13 cellular contexts compared by ENCODE assay signal in genomic region chr6:170177383-170178265, GRCh38.
A peak's percentile ranks its signal among the peaks of the same experiment; 100 is the strongest.
DNase-seq lines count a peak whose midpoint lies in the region; ATAC-seq and TF ChIP-seq lines count a peak whose summit lies in the region.
"Had no signal": no experiment of that assay in that cellular context is flagged by ENCODE, and none has a peak within 500 bp of the region (broad histone marks: within the 10 kb centered on the region; RNA-seq: fewer than 3 reads in every experiment).

No MANE protein-coding gene starts in this region.

- peaks cover 0 to 1% (median 0%) of the 10 kb centered on the region in 3 experiments for H3K27me3 ChIP-seq in neuronal stem cell (ENCODE audit: control insufficient read depth in 3 of 3, insufficient read depth in 3 of 3, low read depth in 1 of 3, low read length in 3 of 3)
- H3K27me3 ChIP-seq: heart right ventricle had no signal

- no peak overlapping the region for H2AFZ ChIP-seq in neuronal stem cell (ENCODE audit: low read length)
- H2AFZ ChIP-seq: PC-9 had no signal

- peak overlapping the region; percentile 73 for H4K91ac ChIP-seq in neuronal stem cell (ENCODE audit: low read depth, low read length, poor library complexity)

- H3K4ac ChIP-seq in neuronal stem cell (ENCODE audit: low read length), result no peak overlapping the region

- H3K14ac ChIP-seq in neuronal stem cell (ENCODE audit: low read length), result no peak overlapping the region

- peak overlapping the region; percentile 62 for H2BK5ac ChIP-seq in neuronal stem cell (ENCODE audit: low read length)

- H3K27ac Mint-ChIP-seq in central memory CD8-positive, alpha-beta T cell (ENCODE audit: low read depth), result peak overlapping the region; percentile 90
- H3K27ac Mint-ChIP-seq: nephron had no signal

- DNase-seq in NCI-H1092 treated with DMSO at 0.1 percent for 48 hours (lab: John Stamatoyannopoulos, UW) (peak; percentile 56), NCI-H1092 (lab: John Stamatoyannopoulos, UW) (no peak), HEK293T (ENCODE audit: extremely low spot score) (peak; percentile 54), neuronal stem cell (ENCODE audit: low spot score) (no peak), HCEC 1CT (no peak), cerebellar nuclear complex (lab: John Stamatoyannopoulos, UW) (no peak)
- peak in 1 of 2 donors; percentile 12 for DNase-seq in central memory CD8-positive, alpha-beta T cell (ENCODE audit: low spot score in 2 of 2)
- DNase-seq: heart right ventricle; PC-9; stimulated activated CD4-positive, alpha-beta T cell treated with anti-CD3 and anti-CD28 coated beads, Interleukin-4, amount 100 ng/mL, for 4 hours had no signal

- CTCF ChIA-PET in HEK293T (lab: Yijun Ruan, JAX), result no interaction called here

- H3K4me1 Mint-ChIP-seq in central memory CD8-positive, alpha-beta T cell, result peaks cover 10% of the 10 kb centered on the region

- H3K4me3 ChIP-seq in neuronal stem cell (ENCODE audit: low read length in 2 of 2), result no peak overlapping the region
- H3K4me3 ChIP-seq: heart right ventricle, K562, PC-9 had no signal

- no peaks in the 10 kb centered on the region for H3K79me1 ChIP-seq in neuronal stem cell (ENCODE audit: low read depth, low read length)

- H3K23ac ChIP-seq in neuronal stem cell (ENCODE audit: low read depth, low read length, poor library complexity), result no peak overlapping the region

- peak overlapping the region; percentile 90 for H2AK5ac ChIP-seq in neuronal stem cell (ENCODE audit: low read depth, low read length)

- peak overlapping the region; percentile 78 for H3K18ac ChIP-seq in neuronal stem cell (ENCODE audit: low read length)

- peaks cover 12% of the 10 kb centered on the region for H3K36me3 Mint-ChIP-seq in central memory CD8-positive, alpha-beta T cell (ENCODE audit: insufficient read depth)

- H3K4me3 Mint-ChIP-seq in central memory CD8-positive, alpha-beta T cell, result peak overlapping the region; percentile 69
- H3K4me3 Mint-ChIP-seq: nephron had no signal

- H3K27ac ChIP-seq in neuronal stem cell (replicated peaks; ENCODE audit: low read length), result no peak overlapping the region
- H3K27ac ChIP-seq: PC-9 had no signal

- no CpG with 5 or more reads among the region's 38 CpGs for WGBS in neuronal stem cell (ENCODE audit: extremely low coverage in 2 of 2, insufficient read length in 2 of 2, insufficient replicate concordance in 1 of 2), 2 donors

- H3K9me3 Mint-ChIP-seq in central memory CD8-positive, alpha-beta T cell, result peaks cover 7% of the 10 kb centered on the region
- H3K9me3 Mint-ChIP-seq: nephron had no signal

- peaks cover 18% of the 10 kb centered on the region for H3K27me3 Mint-ChIP-seq in central memory CD8-positive, alpha-beta T cell

- ATAC-seq in central memory CD8-positive, alpha-beta T cell (replicated peaks; ENCODE audit: extremely low read depth, poor library complexity, severe bottlenecking), result no peak
- ATAC-seq in GM18858 (IDR thresholded peaks at IDR 0.05; ENCODE audit: unreplicated experiment), result no peak
- ATAC-seq: K562 had no signal

- peak overlapping the region; percentile 59 for H2BK12ac ChIP-seq in neuronal stem cell (ENCODE audit: low read length)

- peaks cover 0 to 3% of the 10 kb centered on the region in 2 donors for H3K4me1 ChIP-seq in neuronal stem cell (ENCODE audit: control insufficient read depth in 2 of 2, insufficient read depth in 1 of 2, low read depth in 1 of 2, low read length in 2 of 2)

- H3K9me3 ChIP-seq in neuronal stem cell (replicated peaks in 1 of 2; ENCODE audit: control insufficient read depth in 2 of 2, insufficient read depth in 1 of 2, low read depth in 1 of 2, low read length in 2 of 2), result peaks cover 0 to 2% of the 10 kb centered on the region in 2 donors
- H3K9me3 ChIP-seq: heart right ventricle had no signal

- H3K9ac ChIP-seq in neuronal stem cell (ENCODE audit: low read depth, low read length, poor library complexity), result no peak overlapping the region

- no peak overlapping the region for H4K8ac ChIP-seq in neuronal stem cell (ENCODE audit: low read depth, low read length)

- POLR2A ChIA-PET in HEK293T (lab: Yijun Ruan, JAX), result no interaction called here

- H3K36me3 ChIP-seq in neuronal stem cell (replicated peaks in 1 of 2; ENCODE audit: control insufficient read depth in 2 of 2, insufficient read depth in 2 of 2, low read length in 2 of 2), result no peaks in the 10 kb centered on the region
- H3K36me3 ChIP-seq: heart right ventricle had no signal

- H2BK15ac ChIP-seq in neuronal stem cell (ENCODE audit: low read length), result peak overlapping the region; percentile 96

- peak overlapping the region; percentile 35 for H2BK120ac ChIP-seq in neuronal stem cell (ENCODE audit: low read depth, low read length)

- H3K4me2 ChIP-seq in neuronal stem cell (ENCODE audit: insufficient read depth, low read length, poor library complexity, severe bottlenecking), result no peak overlapping the region
- H3K4me2 ChIP-seq: PC-9 had no signal

TF ChIP-seq in HEK293T, 16 proteins besides CTCF, POLR2A, EP300 and RAD21:
- TF ChIP-seq L3MBTL2 (conservative IDR thresholded peaks at IDR 0.05) (no peak), ZNF384 (IDR thresholded peaks at IDR 0.05) (no peak), BHLHE40 (IDR thresholded peaks at IDR 0.05; ENCODE audit: borderline replicate concordance) (no peak), LEF1 (IDR thresholded peaks at IDR 0.05; ENCODE audit: borderline replicate concordance) (no peak), PKNOX1 (IDR thresholded peaks at IDR 0.05) (no peak), SP1 (IDR thresholded peaks at IDR 0.05) (no peak), NFRKB (IDR thresholded peaks at IDR 0.05) (no peak), ARNT (IDR thresholded peaks at IDR 0.05) (no peak), FOXK2 (IDR thresholded peaks at IDR 0.05) (no peak), FOXA1 (IDR thresholded peaks at IDR 0.05) (no peak), HDGF (IDR thresholded peaks at IDR 0.05; ENCODE audit: borderline replicate concordance) (no peak), FOXM1 (IDR thresholded peaks at IDR 0.05; ENCODE audit: borderline replicate concordance) (no peak), TARDBP (IDR thresholded peaks at IDR 0.05) (no peak), CTBP1 (IDR thresholded peaks at IDR 0.05; ENCODE audit: borderline replicate concordance) (no peak), SUZ12 (IDR thresholded peaks at IDR 0.05) (no peak), ELF4 (IDR thresholded peaks at IDR 0.05) (no peak)

Comparison
In these comparisons a context has a peak if more than half of its experiments do, and no peak if none do; other contexts are left out.
1. DNase-seq: peak in NCI-H1092 treated with DMSO at 0.1 percent for 48 hours (single experiment) and HEK293T (single experiment); none in NCI-H1092 (single experiment), neuronal stem cell (single experiment), HCEC 1CT (single experiment) and cerebellar nuclear complex (0 of 2).